In the genomic region with DNA sequence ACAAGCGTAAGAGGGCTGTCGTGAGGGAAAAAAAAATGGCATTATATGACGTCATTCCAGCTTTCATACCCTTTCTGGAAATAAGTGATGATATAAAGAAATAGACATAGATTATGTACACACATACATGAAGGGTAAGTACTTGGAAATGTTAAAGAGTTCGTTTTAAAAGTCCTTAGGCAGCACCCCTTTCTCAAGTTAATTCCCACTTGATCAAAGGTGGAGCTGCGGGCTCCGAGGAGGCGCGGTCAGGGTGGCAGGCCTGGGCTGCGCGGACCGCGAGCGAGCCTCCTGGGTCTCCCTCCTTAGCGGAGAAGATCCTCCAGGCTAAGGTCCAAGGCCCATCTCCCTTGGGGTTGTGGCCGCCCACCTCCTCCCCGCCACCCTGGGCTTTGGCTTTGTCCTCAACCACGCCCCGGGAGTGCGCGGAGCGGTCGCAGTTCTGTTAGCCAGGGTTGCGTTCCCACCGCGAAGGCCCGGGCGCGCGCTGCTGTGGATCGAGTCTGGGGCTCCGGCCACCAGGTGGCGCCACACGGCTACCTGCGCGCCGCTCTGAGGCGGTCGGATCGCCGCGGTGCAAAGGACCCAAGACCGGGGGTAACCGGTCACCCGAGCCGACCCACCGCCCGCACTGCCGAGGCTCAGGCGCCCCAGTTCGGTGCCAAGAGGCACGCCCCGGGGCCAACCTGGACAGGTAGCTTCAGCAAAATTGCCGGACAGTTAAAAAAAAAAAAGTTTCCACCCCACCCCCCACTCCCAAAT, we compare ENCODE assay signal across 1 cellular context.
A peak's percentile ranks its signal among the peaks of the same experiment; 100 is the strongest.
TF ChIP-seq lines count a peak whose summit lies in the region.

No MANE protein-coding gene starts in this region.

TF ChIP-seq in HepG2, 621 proteins besides CTCF, POLR2A, EP300 and RAD21 (continued from another document and continues in another):
- TF ChIP-seq, protein P1, sequence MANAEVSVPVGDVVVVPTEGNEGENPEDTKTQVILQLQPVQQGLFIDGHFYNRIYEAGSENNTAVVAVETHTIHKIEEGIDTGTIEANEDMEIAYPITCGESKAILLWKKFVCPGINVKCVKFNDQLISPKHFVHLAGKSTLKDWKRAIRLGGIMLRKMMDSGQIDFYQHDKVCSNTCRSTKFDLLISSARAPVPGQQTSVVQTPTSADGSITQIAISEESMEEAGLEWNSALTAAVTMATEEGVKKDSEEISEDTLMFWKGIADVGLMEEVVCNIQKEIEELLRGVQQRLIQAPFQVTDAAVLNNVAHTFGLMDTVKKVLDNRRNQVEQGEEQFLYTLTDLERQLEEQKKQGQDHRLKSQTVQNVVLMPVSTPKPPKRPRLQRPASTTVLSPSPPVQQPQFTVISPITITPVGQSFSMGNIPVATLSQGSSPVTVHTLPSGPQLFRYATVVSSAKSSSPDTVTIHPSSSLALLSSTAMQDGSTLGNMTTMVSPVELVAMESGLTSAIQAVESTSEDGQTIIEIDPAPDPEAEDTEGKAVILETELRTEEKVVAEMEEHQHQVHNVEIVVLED (CRISPR knock-in tag; IDR thresholded peaks at IDR 0.05; ENCODE audit: borderline replicate concordance): peak; percentile 34; the same call in 1 of the 2 replicates
- TF ChIP-seq, protein P2, sequence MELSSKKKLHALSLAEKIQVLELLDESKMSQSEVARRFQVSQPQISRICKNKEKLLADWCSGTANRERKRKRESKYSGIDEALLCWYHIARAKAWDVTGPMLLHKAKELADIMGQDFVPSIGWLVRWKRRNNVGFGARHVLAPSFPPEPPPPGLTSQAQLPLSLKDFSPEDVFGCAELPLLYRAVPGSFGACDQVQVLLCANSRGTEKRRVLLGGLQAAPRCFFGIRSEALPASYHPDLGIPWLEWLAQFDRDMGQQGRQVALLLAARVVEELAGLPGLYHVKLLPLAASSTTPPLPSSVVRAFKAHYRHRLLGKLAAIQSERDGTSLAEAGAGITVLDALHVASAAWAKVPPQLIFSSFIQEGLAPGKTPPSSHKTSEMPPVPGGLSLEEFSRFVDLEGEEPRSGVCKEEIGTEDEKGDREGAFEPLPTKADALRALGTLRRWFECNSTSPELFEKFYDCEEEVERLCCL (CRISPR knock-in tag; IDR thresholded peaks at IDR 0.05; ENCODE audit: borderline replicate concordance): peak; percentile 81; the same call in 1 of the 2 replicates
- TF ChIP-seq ZNF20 (CRISPR knock-in tag; IDR thresholded peaks at IDR 0.05) (0 out of 2 replicates have a peak, but pooled peaks have one; percentile 49), ZNF839 (CRISPR knock-in tag; IDR thresholded peaks at IDR 0.05; ENCODE audit: borderline replicate concordance) (peak; percentile 64; the same call in 1 of the 2 replicates), ZFP37 (CRISPR knock-in tag; IDR thresholded peaks at IDR 0.05; ENCODE audit: borderline replicate concordance) (no peak), CHCHD3 (CRISPR knock-in tag; IDR thresholded peaks at IDR 0.05) (peak; percentile 34; the same call in 1 of the 2 replicates), ZNF792 (CRISPR knock-in tag; IDR thresholded peaks at IDR 0.05) (peak; percentile 73; the same call in 1 of the 2 replicates), ZNF629 (CRISPR knock-in tag; conservative IDR thresholded peaks at IDR 0.05) (peak; percentile 77), ZNF350 (CRISPR knock-in tag; IDR thresholded peaks at IDR 0.05; ENCODE audit: borderline replicate concordance, low read depth) (peak; percentile 42; the same call in 1 of the 2 replicates), CBX1 (IDR thresholded peaks at IDR 0.05; ENCODE audit: low read depth) (peak; percentile 51), ZNF878 (CRISPR knock-in tag; IDR thresholded peaks at IDR 0.05) (no peak), ZNF343 (CRISPR knock-in tag; IDR thresholded peaks at IDR 0.05) (no peak), SPEN (CRISPR knock-in tag; IDR thresholded peaks at IDR 0.05; ENCODE audit: low read depth) (peak; percentile 68; the same call in 1 of the 2 replicates), ZFAT (CRISPR knock-in tag; conservative IDR thresholded peaks at IDR 0.05) (no peak), ZNF451 (CRISPR knock-in tag; IDR thresholded peaks at IDR 0.05) (peak; percentile 45; the same call in 1 of the 2 replicates), TBX3 (IDR thresholded peaks at IDR 0.05; ENCODE audit: borderline replicate concordance) (no peak), ZSCAN20 (CRISPR knock-in tag; IDR thresholded peaks at IDR 0.05; ENCODE audit: borderline replicate concordance) (peak; percentile 83; the same call in 1 of the 2 replicates), CHD2 (IDR thresholded peaks at IDR 0.05; ENCODE audit: low read depth, low read length) (0 out of 2 replicates have a peak, but pooled peaks have one; percentile 46), WIZ (CRISPR knock-in tag; IDR thresholded peaks at IDR 0.05) (no peak)
- TF ChIP-seq, protein P3, sequence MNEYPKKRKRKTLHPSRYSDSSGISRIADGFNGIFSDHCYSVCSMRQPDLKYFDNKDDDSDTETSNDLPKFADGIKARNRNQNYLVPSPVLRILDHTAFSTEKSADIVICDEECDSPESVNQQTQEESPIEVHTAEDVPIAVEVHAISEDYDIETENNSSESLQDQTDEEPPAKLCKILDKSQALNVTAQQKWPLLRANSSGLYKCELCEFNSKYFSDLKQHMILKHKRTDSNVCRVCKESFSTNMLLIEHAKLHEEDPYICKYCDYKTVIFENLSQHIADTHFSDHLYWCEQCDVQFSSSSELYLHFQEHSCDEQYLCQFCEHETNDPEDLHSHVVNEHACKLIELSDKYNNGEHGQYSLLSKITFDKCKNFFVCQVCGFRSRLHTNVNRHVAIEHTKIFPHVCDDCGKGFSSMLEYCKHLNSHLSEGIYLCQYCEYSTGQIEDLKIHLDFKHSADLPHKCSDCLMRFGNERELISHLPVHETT (CRISPR knock-in tag; conservative IDR thresholded peaks at IDR 0.05): peak; percentile 74; the same call in 1 of the 2 replicates
- TF ChIP-seq, protein P4, sequence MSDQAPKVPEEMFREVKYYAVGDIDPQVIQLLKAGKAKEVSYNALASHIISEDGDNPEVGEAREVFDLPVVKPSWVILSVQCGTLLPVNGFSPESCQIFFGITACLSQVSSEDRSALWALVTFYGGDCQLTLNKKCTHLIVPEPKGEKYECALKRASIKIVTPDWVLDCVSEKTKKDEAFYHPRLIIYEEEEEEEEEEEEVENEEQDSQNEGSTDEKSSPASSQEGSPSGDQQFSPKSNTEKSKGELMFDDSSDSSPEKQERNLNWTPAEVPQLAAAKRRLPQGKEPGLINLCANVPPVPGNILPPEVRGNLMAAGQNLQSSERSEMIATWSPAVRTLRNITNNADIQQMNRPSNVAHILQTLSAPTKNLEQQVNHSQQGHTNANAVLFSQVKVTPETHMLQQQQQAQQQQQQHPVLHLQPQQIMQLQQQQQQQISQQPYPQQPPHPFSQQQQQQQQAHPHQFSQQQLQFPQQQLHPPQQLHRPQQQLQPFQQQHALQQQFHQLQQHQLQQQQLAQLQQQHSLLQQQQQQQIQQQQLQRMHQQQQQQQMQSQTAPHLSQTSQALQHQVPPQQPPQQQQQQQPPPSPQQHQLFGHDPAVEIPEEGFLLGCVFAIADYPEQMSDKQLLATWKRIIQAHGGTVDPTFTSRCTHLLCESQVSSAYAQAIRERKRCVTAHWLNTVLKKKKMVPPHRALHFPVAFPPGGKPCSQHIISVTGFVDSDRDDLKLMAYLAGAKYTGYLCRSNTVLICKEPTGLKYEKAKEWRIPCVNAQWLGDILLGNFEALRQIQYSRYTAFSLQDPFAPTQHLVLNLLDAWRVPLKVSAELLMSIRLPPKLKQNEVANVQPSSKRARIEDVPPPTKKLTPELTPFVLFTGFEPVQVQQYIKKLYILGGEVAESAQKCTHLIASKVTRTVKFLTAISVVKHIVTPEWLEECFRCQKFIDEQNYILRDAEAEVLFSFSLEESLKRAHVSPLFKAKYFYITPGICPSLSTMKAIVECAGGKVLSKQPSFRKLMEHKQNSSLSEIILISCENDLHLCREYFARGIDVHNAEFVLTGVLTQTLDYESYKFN (CRISPR knock-in tag; conservative IDR thresholded peaks at IDR 0.05): peak; percentile 28; the same call in 1 of the 2 replicates
- TF ChIP-seq, protein P5, sequence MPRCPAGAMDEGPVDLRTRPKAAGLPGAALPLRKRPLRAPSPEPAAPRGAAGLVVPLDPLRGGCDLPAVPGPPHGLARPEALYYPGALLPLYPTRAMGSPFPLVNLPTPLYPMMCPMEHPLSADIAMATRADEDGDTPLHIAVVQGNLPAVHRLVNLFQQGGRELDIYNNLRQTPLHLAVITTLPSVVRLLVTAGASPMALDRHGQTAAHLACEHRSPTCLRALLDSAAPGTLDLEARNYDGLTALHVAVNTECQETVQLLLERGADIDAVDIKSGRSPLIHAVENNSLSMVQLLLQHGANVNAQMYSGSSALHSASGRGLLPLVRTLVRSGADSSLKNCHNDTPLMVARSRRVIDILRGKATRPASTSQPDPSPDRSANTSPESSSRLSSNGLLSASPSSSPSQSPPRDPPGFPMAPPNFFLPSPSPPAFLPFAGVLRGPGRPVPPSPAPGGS (CRISPR knock-in tag; IDR thresholded peaks at IDR 0.05): peak; percentile 80
- TF ChIP-seq, protein P6, sequence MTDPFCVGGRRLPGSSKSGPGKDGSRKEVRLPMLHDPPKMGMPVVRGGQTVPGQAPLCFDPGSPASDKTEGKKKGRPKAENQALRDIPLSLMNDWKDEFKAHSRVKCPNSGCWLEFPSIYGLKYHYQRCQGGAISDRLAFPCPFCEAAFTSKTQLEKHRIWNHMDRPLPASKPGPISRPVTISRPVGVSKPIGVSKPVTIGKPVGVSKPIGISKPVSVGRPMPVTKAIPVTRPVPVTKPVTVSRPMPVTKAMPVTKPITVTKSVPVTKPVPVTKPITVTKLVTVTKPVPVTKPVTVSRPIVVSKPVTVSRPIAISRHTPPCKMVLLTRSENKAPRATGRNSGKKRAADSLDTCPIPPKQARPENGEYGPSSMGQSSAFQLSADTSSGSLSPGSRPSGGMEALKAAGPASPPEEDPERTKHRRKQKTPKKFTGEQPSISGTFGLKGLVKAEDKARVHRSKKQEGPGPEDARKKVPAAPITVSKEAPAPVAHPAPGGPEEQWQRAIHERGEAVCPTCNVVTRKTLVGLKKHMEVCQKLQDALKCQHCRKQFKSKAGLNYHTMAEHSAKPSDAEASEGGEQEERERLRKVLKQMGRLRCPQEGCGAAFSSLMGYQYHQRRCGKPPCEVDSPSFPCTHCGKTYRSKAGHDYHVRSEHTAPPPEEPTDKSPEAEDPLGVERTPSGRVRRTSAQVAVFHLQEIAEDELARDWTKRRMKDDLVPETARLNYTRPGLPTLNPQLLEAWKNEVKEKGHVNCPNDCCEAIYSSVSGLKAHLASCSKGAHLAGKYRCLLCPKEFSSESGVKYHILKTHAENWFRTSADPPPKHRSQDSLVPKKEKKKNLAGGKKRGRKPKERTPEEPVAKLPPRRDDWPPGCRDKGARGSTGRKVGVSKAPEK (CRISPR knock-in tag; IDR thresholded peaks at IDR 0.05; ENCODE audit: borderline replicate concordance): peak; percentile 99
- TF ChIP-seq, protein P7, sequence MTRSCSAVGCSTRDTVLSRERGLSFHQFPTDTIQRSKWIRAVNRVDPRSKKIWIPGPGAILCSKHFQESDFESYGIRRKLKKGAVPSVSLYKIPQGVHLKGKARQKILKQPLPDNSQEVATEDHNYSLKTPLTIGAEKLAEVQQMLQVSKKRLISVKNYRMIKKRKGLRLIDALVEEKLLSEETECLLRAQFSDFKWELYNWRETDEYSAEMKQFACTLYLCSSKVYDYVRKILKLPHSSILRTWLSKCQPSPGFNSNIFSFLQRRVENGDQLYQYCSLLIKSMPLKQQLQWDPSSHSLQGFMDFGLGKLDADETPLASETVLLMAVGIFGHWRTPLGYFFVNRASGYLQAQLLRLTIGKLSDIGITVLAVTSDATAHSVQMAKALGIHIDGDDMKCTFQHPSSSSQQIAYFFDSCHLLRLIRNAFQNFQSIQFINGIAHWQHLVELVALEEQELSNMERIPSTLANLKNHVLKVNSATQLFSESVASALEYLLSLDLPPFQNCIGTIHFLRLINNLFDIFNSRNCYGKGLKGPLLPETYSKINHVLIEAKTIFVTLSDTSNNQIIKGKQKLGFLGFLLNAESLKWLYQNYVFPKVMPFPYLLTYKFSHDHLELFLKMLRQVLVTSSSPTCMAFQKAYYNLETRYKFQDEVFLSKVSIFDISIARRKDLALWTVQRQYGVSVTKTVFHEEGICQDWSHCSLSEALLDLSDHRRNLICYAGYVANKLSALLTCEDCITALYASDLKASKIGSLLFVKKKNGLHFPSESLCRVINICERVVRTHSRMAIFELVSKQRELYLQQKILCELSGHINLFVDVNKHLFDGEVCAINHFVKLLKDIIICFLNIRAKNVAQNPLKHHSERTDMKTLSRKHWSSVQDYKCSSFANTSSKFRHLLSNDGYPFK (CRISPR knock-in tag; IDR thresholded peaks at IDR 0.05; ENCODE audit: borderline replicate concordance): peak; percentile 66; the same call in 1 of the 2 replicates
